In genomic region chr3:15063656-15064286, GRCh38 we compare ENCODE assay signal across 8 cellular contexts. TPM values are rescaled to one million over a fixed set of nuclear protein-coding genes. Genes with fewer than 3 reads are reported as not detected.
DNase-seq lines count a peak whose midpoint lies in the region; ATAC-seq and TF ChIP-seq lines count a peak whose summit lies in the region.

No MANE protein-coding gene starts in this region.

- H3K4me1 Mint-ChIP-seq in CD8-positive, alpha-beta T cell (ENCODE audit: low read depth) = peaks cover 30% of the 10 kb centered on the region

- DNase-seq in CD8-positive, alpha-beta T cell = no peak
- no peak for DNase-seq in Panc1 (ENCODE audit: low read depth, low spot score)
- no peak for DNase-seq in osteoblast (ENCODE audit: insufficient read length, low spot score, missing footprints)
- DNase-seq in omental fat pad (ENCODE audit: low spot score) = no peak
- DNase-seq in cerebellum (ENCODE audit: low spot score) = no peak
- DNase-seq in HEK293T (ENCODE audit: extremely low spot score) = no peak
- DNase-seq in cerebellar nuclear complex (lab: John Stamatoyannopoulos, UW) = no peak

- TF ChIP-seq CTCF in CD8-positive, alpha-beta T cell (IDR thresholded peaks at IDR 0.05) = no peak
- TF ChIP-seq CTCF in Panc1 (IDR thresholded peaks at IDR 0.05) (no peak), osteoblast (IDR thresholded peaks at IDR 0.05; ENCODE audit: extremely low read depth, low read depth, low read length) (no peak), omental fat pad (IDR thresholded peaks at IDR 0.05) (no peak)

- H3K27ac Mint-ChIP-seq in CD8-positive, alpha-beta T cell = no peak overlapping the region

- peak overlapping the region; percentile 98 for H3K4me3 Mint-ChIP-seq in CD8-positive, alpha-beta T cell

- POLR2A ChIA-PET in CD8-positive, alpha-beta T cell (lab: Charles Lee) = interaction anchor here (1.2 to 2.1 kb wide), 3 partner anchors 9 to 36 kb away, joined by 3 to 8 read pairs (median 7); partner anchors contain the start of gene RBSN
- POLR2A ChIA-PET in Panc1 (lab: Charles Lee) (no interaction called here), HEK293T (lab: Yijun Ruan, JAX) (interaction anchor here (0.9 to 2.4 kb wide), 3 partner anchors 15 to 34 kb away, joined by 3 to 15 read pairs (median 5); no protein-coding TSS in a partner anchor)

- no peaks in the 10 kb centered on the region for H3K27me3 ChIP-seq in CD8-positive, alpha-beta T cell (ENCODE audit: insufficient read depth, low read length)
- no peaks in the 10 kb centered on the region for H3K27me3 ChIP-seq in Panc1 (ENCODE audit: control insufficient read depth, insufficient read depth, low read length)
- no peaks in the 10 kb centered on the region for H3K27me3 ChIP-seq in esophagus (ENCODE audit: control insufficient read depth in 1 of 2, insufficient read depth in 2 of 2, low read length in 2 of 2)
- H3K27me3 ChIP-seq in osteoblast (ENCODE audit: insufficient read depth, low read length) = no peaks in the 10 kb centered on the region

- in situ Hi-C loops in Panc1 (cut with HindIII; ENCODE audit: low pct_unique_long_range_greater_than_20kb, low sequenced_read_pairs) = no loop called here

- no peaks in the 10 kb centered on the region for H3K27me3 Mint-ChIP-seq in CD8-positive, alpha-beta T cell (ENCODE audit: low read depth)

- 76 to 86% methylated on average over 13 of the region's 13 CpGs for WGBS in esophagus, 2 donors

- H3K79me2 ChIP-seq in osteoblast (ENCODE audit: insufficient read depth, low read length) = peaks cover 39% of the 10 kb centered on the region

- no peaks in the 10 kb centered on the region for H3K9me3 Mint-ChIP-seq in CD8-positive, alpha-beta T cell

- CTCF ChIA-PET in CD8-positive, alpha-beta T cell (lab: Charles Lee) = interaction anchor here (1.5 kb wide), 1 partner anchor 11 kb away, joined by 4 read pairs; no protein-coding TSS in a partner anchor
- CTCF ChIA-PET in Panc1 (lab: Charles Lee) (no interaction called here), HEK293T (lab: Yijun Ruan, JAX) (interaction anchor here (1.2 kb wide), 1 partner anchor 10 kb away, joined by 3 read pairs; no protein-coding TSS in a partner anchor)

- peak overlapping the region; percentile 91 for H3K4me2 ChIP-seq in osteoblast (ENCODE audit: insufficient read depth, low read length)

- H2AFZ ChIP-seq in osteoblast (ENCODE audit: low read length) = peak overlapping the region; percentile 95

- H3K36me3 ChIP-seq in CD8-positive, alpha-beta T cell (ENCODE audit: insufficient read depth, low read length) = peaks cover 6% of the 10 kb centered on the region
- peaks cover 1% of the 10 kb centered on the region for H3K36me3 ChIP-seq in Panc1 (ENCODE audit: control insufficient read depth, insufficient read depth, low read length)
- H3K36me3 ChIP-seq in esophagus (ENCODE audit: control insufficient read depth in 2 of 2, insufficient read depth in 2 of 2, low read length in 1 of 2) = peaks cover 0 to 6% of the 10 kb centered on the region in 2 donors
- H3K36me3 ChIP-seq in osteoblast (ENCODE audit: insufficient read depth, low read length) = peaks cover 6% of the 10 kb centered on the region

- intact Hi-C loops in CD8-positive, alpha-beta T cell (cut with DNase I, micrococcal nuclease) = loop anchor here in 1 of 2 experiments (10.0 kb wide), 3 partner anchors 629 to 939 kb away; partner anchors contain the start of genes CHCHD4, LSM3, TMEM43 and XPC
- intact Hi-C loops in Panc1 (cut with micrococcal nuclease; ENCODE audit: unreplicated experiment) = no loop called here

- no peak overlapping the region for H3K27ac ChIP-seq in CD8-positive, alpha-beta T cell (ENCODE audit: low read depth, low read length)
- H3K27ac ChIP-seq in Panc1 (ENCODE audit: low read length) (peak overlapping the region; percentile 73), esophagus (ENCODE audit: low read depth in 2 of 2, low read length in 1 of 2) (peak overlapping the region in 1 of 2 donors; percentile 88), osteoblast (ENCODE audit: low read depth, low read length) (peak overlapping the region; percentile 90)

- peaks cover 17% of the 10 kb centered on the region for H3K4me1 ChIP-seq in CD8-positive, alpha-beta T cell (ENCODE audit: insufficient read depth, low read length)
- H3K4me1 ChIP-seq in Panc1 (ENCODE audit: control insufficient read depth, insufficient read depth, low read length) = peaks cover 10% of the 10 kb centered on the region
- peaks cover 5 to 13% of the 10 kb centered on the region in 2 donors for H3K4me1 ChIP-seq in esophagus (ENCODE audit: control insufficient read depth in 2 of 2, insufficient read depth in 2 of 2, low read length in 1 of 2)
- H3K4me1 ChIP-seq in osteoblast (ENCODE audit: insufficient read depth, low read length) = peaks cover 11% of the 10 kb centered on the region

- peaks cover 18% of the 10 kb centered on the region for H3K36me3 Mint-ChIP-seq in CD8-positive, alpha-beta T cell

- no peak for ATAC-seq in CD8-positive, alpha-beta T cell
- no peak; the same call in 1 of the 2 replicates for ATAC-seq in Panc1
- no peak for ATAC-seq in omental fat pad (ENCODE audit: low FRiP score)

- peaks cover 15% of the 10 kb centered on the region for H4K20me1 ChIP-seq in osteoblast (ENCODE audit: insufficient read depth, low read length)

- BruUV-seq in Panc1 (replicated peaks; lab: Mats Ljungman, UMichigan) = no TSS peak

- peak overlapping the region; percentile 96 for H3K4me3 ChIP-seq in CD8-positive, alpha-beta T cell (ENCODE audit: low read depth, low read length)
- peak overlapping the region; percentile 77 to 86 for H3K4me3 ChIP-seq in Panc1 (ENCODE audit: low read depth in 2 of 2, low read length in 2 of 2)
- peak overlapping the region; percentile 80 to 88 for H3K4me3 ChIP-seq in esophagus (ENCODE audit: low read depth in 1 of 2, low read length in 2 of 2)
- peak overlapping the region; percentile 99 for H3K4me3 ChIP-seq in osteoblast (ENCODE audit: insufficient read depth, low read length)

- no peaks in the 10 kb centered on the region for H3K9me3 ChIP-seq in CD8-positive, alpha-beta T cell (ENCODE audit: low read length)
- no peaks in the 10 kb centered on the region for H3K9me3 ChIP-seq in Panc1 (ENCODE audit: control insufficient read depth, insufficient read depth, low read depth, low read length)
- no peaks in the 10 kb centered on the region for H3K9me3 ChIP-seq in esophagus (ENCODE audit: control insufficient read depth in 2 of 2, insufficient read depth in 1 of 2, low read depth in 1 of 2, low read length in 1 of 2)
- H3K9me3 ChIP-seq in osteoblast (ENCODE audit: low read depth, low read length) = no peaks in the 10 kb centered on the region

TF ChIP-seq in HEK293T, 16 proteins besides CTCF, POLR2A, EP300 and RAD21:
- TF ChIP-seq FOXK2 (IDR thresholded peaks at IDR 0.05) = no peak
- no peak for TF ChIP-seq SUZ12 (IDR thresholded peaks at IDR 0.05)
- no peak for TF ChIP-seq NFRKB (IDR thresholded peaks at IDR 0.05)
- no peak for TF ChIP-seq FOXM1 (IDR thresholded peaks at IDR 0.05; ENCODE audit: borderline replicate concordance)
- TF ChIP-seq L3MBTL2 (conservative IDR thresholded peaks at IDR 0.05) = no peak
- TF ChIP-seq ELF4 (IDR thresholded peaks at IDR 0.05) = no peak
- TF ChIP-seq BHLHE40 (IDR thresholded peaks at IDR 0.05; ENCODE audit: borderline replicate concordance) = no peak
- no peak for TF ChIP-seq LEF1 (IDR thresholded peaks at IDR 0.05; ENCODE audit: borderline replicate concordance)
- TF ChIP-seq CTBP1 (IDR thresholded peaks at IDR 0.05; ENCODE audit: borderline replicate concordance) = no peak
- TF ChIP-seq ARNT (IDR thresholded peaks at IDR 0.05) = no peak
- TF ChIP-seq ZNF384 (IDR thresholded peaks at IDR 0.05) = no peak
- no peak for TF ChIP-seq PKNOX1 (IDR thresholded peaks at IDR 0.05)
- no peak for TF ChIP-seq TARDBP (IDR thresholded peaks at IDR 0.05)
- TF ChIP-seq SP1 (IDR thresholded peaks at IDR 0.05) = no peak
- TF ChIP-seq HDGF (IDR thresholded peaks at IDR 0.05; ENCODE audit: borderline replicate concordance) = no peak
- no peak for TF ChIP-seq FOXA1 (IDR thresholded peaks at IDR 0.05)

RNA-seq across cellular contexts. Expression of gene MRPS25, which starts 1.3 kb away (rescaled TPM):
- 10 to 100 TPM; 51.3 to 56.2 TPM for total RNA-seq in CD8-positive, alpha-beta T cell
- total RNA-seq in Panc1 (2021; ENCODE audit: unreplicated experiment) (45.2 TPM), osteoblast (11.2 and 14.4 TPM in 2 replicates), omental fat pad (10 to 100 TPM; 27.1 to 41.3 (median 36.1) TPM), cerebellum (45.5 TPM)
- polyA plus RNA-seq in Panc1 (2012; ENCODE audit: insufficient read length) = 25.0 TPM
- 10 to 100 TPM; 41.3 to 43.4 TPM for polyA plus RNA-seq in esophagus

RNA-seq across cellular contexts. Expression of gene RBSN, which starts 35.2 kb away (rescaled TPM):
- 10 to 100 TPM; 41.9 to 48.1 TPM for total RNA-seq in CD8-positive, alpha-beta T cell
- total RNA-seq in Panc1 (2021; ENCODE audit: unreplicated experiment) = 13.6 TPM
- polyA plus RNA-seq in Panc1 (2012; ENCODE audit: insufficient read length) = 7.9 TPM
- 1 to 10 TPM; 4.7 to 5.7 TPM for polyA plus RNA-seq in esophagus
- 23.9 TPM in 2 replicates for total RNA-seq in osteoblast
- total RNA-seq in omental fat pad = 10 to 100 TPM; 22.3 to 32.3 (median 23.3) TPM
- 44.3 TPM for total RNA-seq in cerebellum
